8 cellular contexts compared by ENCODE assay signal in genomic region chr19:55644191-55644833, GRCh38. TPM values are rescaled to one million over a fixed set of nuclear protein-coding genes. Genes with fewer than 3 reads are reported as not detected.
A peak's percentile ranks its signal among the peaks of the same experiment; 100 is the strongest.
DNase-seq lines count a peak whose midpoint lies in the region; ATAC-seq and TF ChIP-seq lines count a peak whose summit lies in the region.

No MANE protein-coding gene starts in this region.

- DNase-seq in glutamatergic neuron (no peak), gastrocnemius medialis (no peak)

- peaks cover 55 to 60% of the 10 kb centered on the region in 2 donors for H3K4me1 ChIP-seq in gastrocnemius medialis

- peak overlapping the region; percentile 82 to 98 (median 90) for H3K27ac ChIP-seq in gastrocnemius medialis

- H3K36me3 Mint-ChIP-seq in glutamatergic neuron (ENCODE audit: unreplicated experiment) = no peaks in the 10 kb centered on the region

- peak; percentile 24 for TF ChIP-seq POLR2A in GM19099 (IDR thresholded peaks at IDR 0.05; ENCODE audit: extremely low read depth, insufficient read length, low read depth)
- TF ChIP-seq POLR2A in gastrocnemius medialis (IDR thresholded peaks at IDR 0.05) = no peak

- intact Hi-C loops in gastrocnemius medialis (cut with DNase I; ENCODE audit: low total_unique reads) = loop anchor here (5.0 kb wide), 1 partner anchor 527 kb away; the partner anchor contains the start of gene PPP1R12C

- peaks cover 0 to 10% of the 10 kb centered on the region in 2 donors for H3K36me3 ChIP-seq in gastrocnemius medialis

- peak overlapping the region; percentile 83 for H3K4me3 ChIP-seq in WI38 (ENCODE audit: low read depth, low read length)
- H3K4me3 ChIP-seq in gastrocnemius medialis = peak overlapping the region; percentile 80 to 99 (median 94)

- H3K27ac Mint-ChIP-seq in glutamatergic neuron (ENCODE audit: unreplicated experiment) = peak overlapping the region; percentile 86

- H3K4me3 Mint-ChIP-seq in glutamatergic neuron (ENCODE audit: unreplicated experiment) = peak overlapping the region; percentile 91

- H3K9me3 ChIP-seq in gastrocnemius medialis = no peaks in the 10 kb centered on the region

- H3K4me1 Mint-ChIP-seq in glutamatergic neuron (ENCODE audit: low read depth, unreplicated experiment) = peaks cover 19% of the 10 kb centered on the region

- no peaks in the 10 kb centered on the region for H3K27me3 ChIP-seq in gastrocnemius medialis

- in situ Hi-C loops in gastrocnemius medialis (cut with MboI; ENCODE audit: low sequenced_read_pairs in 4 of 4) = loop anchor here in 1 of 4 donors (25.0 kb wide), 1 partner anchor 507 kb away; the partner anchor contains the start of gene TNNT1

- TF ChIP-seq CTCF in WI38 (IDR thresholded peaks at IDR 0.05; ENCODE audit: low read depth, low read length) (no peak), glutamatergic neuron (IDR thresholded peaks at IDR 0.05; ENCODE audit: partially characterized antibody, unreplicated experiment) (no peak), gastrocnemius medialis (IDR thresholded peaks at IDR 0.05 in 4 of 5, conservative IDR thresholded peaks at IDR 0.05 in 1 of 5) (no peak)

- peaks cover 14% of the 10 kb centered on the region for H3K27me3 Mint-ChIP-seq in glutamatergic neuron (ENCODE audit: unreplicated experiment)

- ATAC-seq in gastrocnemius medialis = no peak
- ATAC-seq in HG03139 (IDR thresholded peaks at IDR 0.05; ENCODE audit: unreplicated experiment) = no peak
- no peak for ATAC-seq in HG02970 (IDR thresholded peaks at IDR 0.05; ENCODE audit: low FRiP score, unreplicated experiment)
- ATAC-seq in HG03108 (IDR thresholded peaks at IDR 0.05; ENCODE audit: unreplicated experiment) = no peak
- no peak for ATAC-seq in GM21737 (IDR thresholded peaks at IDR 0.05; ENCODE audit: unreplicated experiment)

- H3K9me3 Mint-ChIP-seq in glutamatergic neuron (ENCODE audit: unreplicated experiment) = peaks cover 21% of the 10 kb centered on the region

RNA-seq across cellular contexts. Expression of gene ZNF581, which starts 0.9 kb away (rescaled TPM):
- 31.0 TPM for total RNA-seq in glutamatergic neuron (ENCODE audit: unreplicated experiment)
- 10 to 100 TPM in 3 of 4 donors, 1 to 10 TPM in 1; 9.9 to 17.3 (median 13.7) TPM for total RNA-seq in gastrocnemius medialis

RNA-seq across cellular contexts. Expression of gene ZNF580, which starts 3.5 kb away (rescaled TPM):
- total RNA-seq in glutamatergic neuron (ENCODE audit: unreplicated experiment) (43.6 TPM), gastrocnemius medialis (10 to 100 TPM in 1 of 4 donors, 1 to 10 TPM in 3; 1.5 to 12.3 (median 7.2) TPM)

RNA-seq across cellular contexts. Expression of gene CCDC106, which starts 3.7 kb away (rescaled TPM):
- total RNA-seq in glutamatergic neuron (ENCODE audit: unreplicated experiment) (32.1 TPM), gastrocnemius medialis (10 to 100 TPM in 2 of 4 donors, 1 to 10 TPM in 2; 6.3 to 21.2 (median 12.6) TPM)

RNA-seq across cellular contexts. Expression of gene U2AF2, which starts 10.5 kb away (rescaled TPM):
- total RNA-seq in glutamatergic neuron (ENCODE audit: unreplicated experiment) (216 TPM), gastrocnemius medialis (10 to 100 TPM; 38.1 to 60.2 (median 50.1) TPM)

RNA-seq across cellular contexts. Expression of gene ZNF784, which starts 19.9 kb away (rescaled TPM):
- 8.4 TPM for total RNA-seq in glutamatergic neuron (ENCODE audit: unreplicated experiment)
- 1 to 10 TPM; 6.0 to 10.0 (median 8.2) TPM for total RNA-seq in gastrocnemius medialis
